ENCODE assay signal across 8 cellular contexts in the genomic region with DNA sequence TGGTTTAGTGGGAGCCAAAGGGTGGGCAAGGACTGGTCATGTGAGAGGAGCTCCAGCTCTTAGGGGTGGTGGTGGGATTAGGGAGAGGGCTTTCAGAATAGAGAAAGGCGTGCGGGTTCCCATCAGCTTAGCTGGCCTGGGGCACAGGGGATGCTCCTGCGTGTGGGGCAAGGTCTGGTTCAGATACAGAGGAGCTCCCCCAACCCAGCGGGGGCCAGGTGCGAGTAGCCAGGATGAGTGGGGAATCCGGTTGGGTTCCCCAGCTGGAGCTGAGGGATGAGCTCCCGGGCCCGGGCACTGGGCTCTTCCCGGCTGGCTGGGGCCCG. TPM values are rescaled to one million over a fixed set of nuclear protein-coding genes. Genes with fewer than 3 reads are reported as not detected.
A peak's percentile ranks its signal among the peaks of the same experiment; 100 is the strongest.
DNase-seq lines count a peak whose midpoint lies in the region; ATAC-seq and TF ChIP-seq lines count a peak whose summit lies in the region.

No MANE protein-coding gene starts in this region.

- no peaks in the 10 kb centered on the region for H3K79me2 ChIP-seq in neural cell (replicated peaks; ENCODE audit: insufficient read depth, low read length)

- TF ChIP-seq RAD21 in neural cell (conservative IDR thresholded peaks at IDR 0.05): no peak

- intact Hi-C loops in dorsolateral prefrontal cortex (cut with DNase I): loop anchor here (2.0 to 5.0 kb wide), 4 partner anchors 14 to 66 kb away; a partner anchor contains a TSS

- H3K9me2 ChIP-seq in neural cell (ENCODE audit: insufficient read depth, low read length): no peaks in the 10 kb centered on the region

- H3F3A ChIP-seq in neural cell (ENCODE audit: insufficient read depth, low read length, poor library complexity, severe bottlenecking): no peaks in the 10 kb centered on the region

- TF ChIP-seq CTCF in dorsolateral prefrontal cortex (IDR thresholded peaks at IDR 0.05 in 54 of 56, conservative IDR thresholded peaks at IDR 0.05 in 2 of 56; ENCODE audit: low read depth in 1 of 56, partially characterized antibody in 56 of 56) (no peak), neural cell (IDR thresholded peaks at IDR 0.05; ENCODE audit: poor library complexity, severe bottlenecking) (no peak)

- ATAC-seq in GM21447 (IDR thresholded peaks at IDR 0.05; ENCODE audit: unreplicated experiment) (peak; percentile 1), HG02623 (IDR thresholded peaks at IDR 0.05; ENCODE audit: unreplicated experiment) (no peak), HG03139 (IDR thresholded peaks at IDR 0.05; ENCODE audit: unreplicated experiment) (no peak), GM21390 (IDR thresholded peaks at IDR 0.05; ENCODE audit: unreplicated experiment) (no peak)

- peak; percentile 7 for DNase-seq in NCI-H2171 (lab: John Stamatoyannopoulos, UW)
- DNase-seq in dorsolateral prefrontal cortex: no peak
- no peak for DNase-seq in SKM-1 (lab: John Stamatoyannopoulos, UW; ENCODE audit: unreplicated experiment)

- peak overlapping the region; percentile 80 for H2AFZ ChIP-seq in neural cell (ENCODE audit: low read depth, low read length)

- H4K20me1 ChIP-seq in neural cell (ENCODE audit: insufficient read depth): no peaks in the 10 kb centered on the region

- H3K27me3 ChIP-seq in dorsolateral prefrontal cortex (no peaks in the 10 kb centered on the region), neural cell (ENCODE audit: insufficient read depth, low read depth, low read length) (no peaks in the 10 kb centered on the region)

- H3K9me3 ChIP-seq in neural cell (ENCODE audit: low read length): no peaks in the 10 kb centered on the region

- H3K36me3 ChIP-seq in neural cell (ENCODE audit: insufficient read depth, low read length): no peaks in the 10 kb centered on the region

- H3K27ac ChIP-seq in dorsolateral prefrontal cortex (peak overlapping the region; percentile 49 to 98 (median 93)), neural cell (ENCODE audit: low read length) (peak overlapping the region; percentile 53)

- H3K4me2 ChIP-seq in neural cell (ENCODE audit: low read length): peak overlapping the region; percentile 94

- no peak for TF ChIP-seq EP300 in neural cell (conservative IDR thresholded peaks at IDR 0.05; ENCODE audit: poor library complexity, severe bottlenecking)

- H3K9ac ChIP-seq in neural cell (ENCODE audit: low read length): peak overlapping the region; percentile 86

- H3K4me3 ChIP-seq in dorsolateral prefrontal cortex: peak overlapping the region; percentile 72 to 99 (median 93)
- peak overlapping the region; percentile 95 for H3K4me3 ChIP-seq in neural cell (ENCODE audit: low read length)

TF ChIP-seq in neural cell, 6 proteins besides CTCF, POLR2A, EP300 and RAD21:
- TF ChIP-seq TAF1 (IDR thresholded peaks at IDR 0.05; ENCODE audit: low read depth) (no peak), EZH2 (IDR thresholded peaks at IDR 0.05; ENCODE audit: borderline replicate concordance, insufficient read depth, low read length, poor library complexity, severe bottlenecking) (no peak), MXI1 (conservative IDR thresholded peaks at IDR 0.05; ENCODE audit: poor library complexity, severe bottlenecking) (no peak), SMC3 (conservative IDR thresholded peaks at IDR 0.05; ENCODE audit: poor library complexity) (no peak)
TF ChIP-seq in neural cell: peak in this region for 0.

RNA-seq across cellular contexts. Expression of a gene that starts 0.6 kb away (rescaled TPM):
- 10 to 100 TPM; 21.2 to 62.4 (median 41.3) TPM for total RNA-seq in dorsolateral prefrontal cortex
- polyA plus RNA-seq in neural cell: 50.3 and 61.9 TPM in 2 replicates
- polyA minus RNA-seq in neural cell: 17.2 and 17.5 TPM in 2 replicates

RNA-seq across cellular contexts. Expression of a gene that starts 13.3 kb away (rescaled TPM):
- total RNA-seq in dorsolateral prefrontal cortex: 1 to 10 TPM in 58 of 120 experiments, under 1 TPM in 51, not detected in 11; 0.18 to 3.8 (median 1.1) TPM
- not detected in 2 replicates for polyA plus RNA-seq in neural cell
- polyA minus RNA-seq in neural cell: not detected in 2 replicates

RNA-seq across cellular contexts. Expression of a gene that starts 14.4 kb away (rescaled TPM):
- total RNA-seq in dorsolateral prefrontal cortex: 10 to 100 TPM; 51.6 to 82.9 (median 65.8) TPM
- 83.9 and 121 TPM in 2 replicates for polyA plus RNA-seq in neural cell
- polyA minus RNA-seq in neural cell: 40.5 and 48.5 TPM in 2 replicates

RNA-seq across cellular contexts. Expression of a gene that starts 15.9 kb away (rescaled TPM):
- under 1 TPM in 4 of 120 experiments, not detected in 116; 0.33 to 0.60 (median 0.42) TPM for total RNA-seq in dorsolateral prefrontal cortex
- polyA plus RNA-seq in neural cell: not detected in 2 replicates
- not detected in 2 replicates for polyA minus RNA-seq in neural cell

RNA-seq across cellular contexts. Expression of a gene that starts 25.2 kb away (rescaled TPM):
- total RNA-seq in dorsolateral prefrontal cortex: 10 to 100 TPM; 24.6 to 72.2 (median 38.4) TPM
- 56.7 and 72.3 TPM in 2 replicates for polyA plus RNA-seq in neural cell
- 41.2 and 46.0 TPM in 2 replicates for polyA minus RNA-seq in neural cell
